Comparison of ENCODE assay signal across 19 cellular contexts in genomic region chr2:129908721-129909373, GRCh38.
A peak's percentile ranks its signal among the peaks of the same experiment; 100 is the strongest.
DNase-seq lines count a peak whose midpoint lies in the region; ATAC-seq, FAIRE-seq and TF ChIP-seq lines count a peak whose summit lies in the region.
"Had no signal": no experiment of that assay in that cellular context is flagged by ENCODE, and none has a peak within 500 bp of the region (broad histone marks: within the 10 kb centered on the region; RNA-seq: fewer than 3 reads in every experiment).

No MANE protein-coding gene starts in this region.

- H3K36me3 ChIP-seq in upper lobe of right lung (no peaks in the 10 kb centered on the region), kidney (ENCODE audit: control insufficient read depth in 1 of 2, insufficient read depth in 2 of 2, low read length in 2 of 2) (no peaks in the 10 kb centered on the region)
- H3K36me3 ChIP-seq: BLaER1 treated with 17β-estradiol and CSF1 and Interleukin-3, amounts not matched to agents 10 nM and 100 nM had no signal

- ATAC-seq in upper lobe of right lung, result no peak
- ATAC-seq: PC-3 had no signal

- no peak overlapping the region for H3K4me3 Mint-ChIP-seq in activated CD4-positive, alpha-beta memory T cell treated with anti-CD3 and anti-CD28 coated beads, Interleukin-2, amount 10 ng/mL, durations not matched to agents 7 days and 5 days
- H3K4me3 Mint-ChIP-seq: CD8-positive, alpha-beta memory T cell had no signal

- no peak overlapping the region for H3K4me3 ChIP-seq in coronary artery
- H3K4me3 ChIP-seq in upper lobe of right lung, result no peak overlapping the region
- no peak overlapping the region for H3K4me3 ChIP-seq in kidney (ENCODE audit: low read length in 2 of 2)
- H3K4me3 ChIP-seq: BLaER1 treated with 17β-estradiol and CSF1 and Interleukin-3, amounts not matched to agents 10 nM and 100 nM had no signal

- H3K9me3 Mint-ChIP-seq in activated CD4-positive, alpha-beta memory T cell treated with anti-CD3 and anti-CD28 coated beads, Interleukin-2, amount 10 ng/mL, durations not matched to agents 7 days and 5 days, result no peaks in the 10 kb centered on the region
- H3K9me3 Mint-ChIP-seq: CD8-positive, alpha-beta memory T cell had no signal

- H3K36me3 Mint-ChIP-seq in activated CD4-positive, alpha-beta memory T cell treated with anti-CD3 and anti-CD28 coated beads, Interleukin-2, amount 10 ng/mL, durations not matched to agents 7 days and 5 days (ENCODE audit: low read depth), result no peaks in the 10 kb centered on the region
- H3K36me3 Mint-ChIP-seq: CD8-positive, alpha-beta memory T cell had no signal

- H3K4me1 Mint-ChIP-seq in activated CD4-positive, alpha-beta memory T cell treated with anti-CD3 and anti-CD28 coated beads, Interleukin-2, amount 10 ng/mL, durations not matched to agents 7 days and 5 days, result no peaks in the 10 kb centered on the region
- H3K4me1 Mint-ChIP-seq: CD8-positive, alpha-beta memory T cell had no signal

- POLR2A ChIA-PET in activated CD4-positive, alpha-beta memory T cell treated with anti-CD3 and anti-CD28 coated beads, Interleukin-2, amount 10 ng/mL, durations not matched to agents 7 days and 5 days (lab: Charles Lee), result no interaction called here

- no peak overlapping the region for H3K9ac ChIP-seq in kidney (ENCODE audit: low read length in 2 of 2)
- H3K9ac ChIP-seq: BLaER1 treated with 17β-estradiol and CSF1 and Interleukin-3, amounts not matched to agents 10 nM and 100 nM had no signal

- peak; percentile 49 for DNase-seq in activated effector memory CD4-positive, alpha-beta T cell treated with anti-CD3 and anti-CD28 coated beads, Interleukin-2, amount 50 U/mL, for 16 hours
- no peak for DNase-seq in activated effector memory CD4-positive, alpha-beta T cell treated with Interleukin-2 at 50 U/mL for 16 hours
- peak; percentile 56 for DNase-seq in coronary artery (ENCODE audit: low spot score)
- DNase-seq in mesenteric fat pad (ENCODE audit: low spot score), result peak; percentile 78
- peak; percentile 58 for DNase-seq in upper lobe of right lung
- DNase-seq in kidney, result no peak
- DNase-seq in activated CD4-positive, alpha-beta memory T cell treated with anti-CD3 and anti-CD28 coated beads, Interleukin-2, amount 10 ng/mL, durations not matched to agents 7 days and 5 days, result no peak
- DNase-seq in middle frontal gyrus (ENCODE audit: extremely low spot score, low spot score), result no peak
- DNase-seq: CD8-positive, alpha-beta memory T cell; GF-D8; KBM-7; NCI-H1436 treated with DMSO at 0.1 percent for 48 hours; NCI-H2029 treated with DMSO at 0.1 percent for 48 hours; NCI-H510A treated with DMSO at 0.1 percent for 48 hours; NCI-H82; PC-3 had no signal

- H3K27ac ChIP-seq in coronary artery, result no peak overlapping the region
- H3K27ac ChIP-seq in upper lobe of right lung, result no peak overlapping the region
- no peak overlapping the region for H3K27ac ChIP-seq in kidney (ENCODE audit: low read depth in 2 of 2, low read length in 2 of 2)
- H3K27ac ChIP-seq: BLaER1 treated with 17β-estradiol and CSF1 and Interleukin-3, amounts not matched to agents 10 nM and 100 nM; RWPE1 had no signal

- H3K27ac Mint-ChIP-seq in activated CD4-positive, alpha-beta memory T cell treated with anti-CD3 and anti-CD28 coated beads, Interleukin-2, amount 10 ng/mL, durations not matched to agents 7 days and 5 days, result no peak overlapping the region

- TF ChIP-seq CTCF in coronary artery (IDR thresholded peaks at IDR 0.05) (no peak), upper lobe of right lung (IDR thresholded peaks at IDR 0.05) (no peak), kidney (IDR thresholded peaks at IDR 0.05; ENCODE audit: borderline replicate concordance, extremely low read depth, insufficient read depth) (no peak)

- H3K4me1 ChIP-seq in upper lobe of right lung (no peaks in the 10 kb centered on the region), kidney (ENCODE audit: control insufficient read depth in 1 of 2, insufficient read depth in 1 of 2, low read depth in 1 of 2, low read length in 2 of 2) (no peaks in the 10 kb centered on the region)

- H3K9me3 ChIP-seq in upper lobe of right lung (no peaks in the 10 kb centered on the region), kidney (ENCODE audit: control insufficient read depth in 1 of 2, low read length in 2 of 2) (no peaks in the 10 kb centered on the region)
- H3K9me3 ChIP-seq: BLaER1 treated with 17β-estradiol and CSF1 and Interleukin-3, amounts not matched to agents 10 nM and 100 nM had no signal

- no peak for FAIRE-seq in kidney (lab: Jason Lieb, UNC)
- FAIRE-seq: GM12891 had no signal

- H3K27me3 ChIP-seq in upper lobe of right lung, result no peaks in the 10 kb centered on the region
- H3K27me3 ChIP-seq: BLaER1 treated with 17β-estradiol and CSF1 and Interleukin-3, amounts not matched to agents 10 nM and 100 nM had no signal

- CTCF ChIA-PET in activated CD4-positive, alpha-beta memory T cell treated with anti-CD3 and anti-CD28 coated beads, Interleukin-2, amount 10 ng/mL, durations not matched to agents 7 days and 5 days (lab: Charles Lee), result no interaction called here

- no peaks in the 10 kb centered on the region for H3K27me3 Mint-ChIP-seq in activated CD4-positive, alpha-beta memory T cell treated with anti-CD3 and anti-CD28 coated beads, Interleukin-2, amount 10 ng/mL, durations not matched to agents 7 days and 5 days

- intact Hi-C loops in upper lobe of right lung (cut with DNase I), result no loop called here
- intact Hi-C loops in kidney (cut with DNase I), result no loop called here

Comparison
In these comparisons a context has a peak if more than half of its experiments do, and no peak if none do; other contexts are left out.
1. DNase-seq: peak in activated effector memory CD4-positive, alpha-beta T cell treated with anti-CD3 and anti-CD28 coated beads, Interleukin-2, amount 50 U/mL, for 16 hours (single experiment), coronary artery (single experiment), mesenteric fat pad (single experiment) and upper lobe of right lung (single experiment); none in activated effector memory CD4-positive, alpha-beta T cell treated with Interleukin-2 at 50 U/mL for 16 hours (single experiment), kidney (single experiment), activated CD4-positive, alpha-beta memory T cell treated with anti-CD3 and anti-CD28 coated beads, Interleukin-2, amount 10 ng/mL, durations not matched to agents 7 days and 5 days (single experiment) and middle frontal gyrus (single experiment).